ENCODE assay signal across 19 cellular contexts in genomic region chrX:154321152-154321551, GRCh38. TPM values are rescaled to one million over a fixed set of nuclear protein-coding genes. Genes with fewer than 3 reads are reported as not detected.
DNase-seq lines count a peak whose midpoint lies in the region; ATAC-seq, FAIRE-seq and TF ChIP-seq lines count a peak whose summit lies in the region.
"Had no signal": no experiment of that assay in that cellular context is flagged by ENCODE, and none has a peak within 500 bp of the region (broad histone marks: within the 10 kb centered on the region; RNA-seq: fewer than 3 reads in every experiment).

No MANE protein-coding gene starts in this region.

- no peaks in the 10 kb centered on the region for H3K36me3 Mint-ChIP-seq in activated naive CD4-positive, alpha-beta T cell treated with anti-CD3 and anti-CD28 coated beads, Interleukin-2, amount 10 ng/mL, durations not matched to agents 7 days and 5 days
- H3K36me3 Mint-ChIP-seq in astrocyte (ENCODE audit: low read depth, unreplicated experiment) (no peaks in the 10 kb centered on the region), natural killer cell (no peaks in the 10 kb centered on the region)

- peak; percentile 89 for FAIRE-seq in astrocyte (lab: Jason Lieb, UNC)
- no peak for FAIRE-seq in kidney (lab: Jason Lieb, UNC)
- FAIRE-seq: GM12892 had no signal

- TF ChIP-seq POLR2A in spleen (IDR thresholded peaks at IDR 0.05): no peak

- peaks cover 17% of the 10 kb centered on the region for H3K27me3 Mint-ChIP-seq in activated naive CD4-positive, alpha-beta T cell treated with anti-CD3 and anti-CD28 coated beads, Interleukin-2, amount 10 ng/mL, durations not matched to agents 7 days and 5 days
- H3K27me3 Mint-ChIP-seq in astrocyte (ENCODE audit: low read depth, unreplicated experiment) (peaks cover 26% of the 10 kb centered on the region), natural killer cell (ENCODE audit: low read depth in 2 of 2) (peaks cover 0 to 13% of the 10 kb centered on the region in 2 donors)

- CTCF ChIA-PET in activated naive CD4-positive, alpha-beta T cell treated with anti-CD3 and anti-CD28 coated beads, Interleukin-2, amount 10 ng/mL, durations not matched to agents 7 days and 5 days (lab: Charles Lee): interaction anchor here (1.0 to 1.4 kb wide), 2 partner anchors 9 to 13 kb away, joined by 3 to 4 read pairs; no protein-coding TSS in a partner anchor

- peaks cover 50% of the 10 kb centered on the region for H3K4me1 Mint-ChIP-seq in activated naive CD4-positive, alpha-beta T cell treated with anti-CD3 and anti-CD28 coated beads, Interleukin-2, amount 10 ng/mL, durations not matched to agents 7 days and 5 days
- H3K4me1 Mint-ChIP-seq in astrocyte (ENCODE audit: low read depth, unreplicated experiment): no peaks in the 10 kb centered on the region
- H3K4me1 Mint-ChIP-seq in natural killer cell: peaks cover 11 to 25% of the 10 kb centered on the region in 2 donors

- H3K4me3 Mint-ChIP-seq in activated naive CD4-positive, alpha-beta T cell treated with anti-CD3 and anti-CD28 coated beads, Interleukin-2, amount 10 ng/mL, durations not matched to agents 7 days and 5 days: no peak overlapping the region
- H3K4me3 Mint-ChIP-seq in astrocyte (ENCODE audit: unreplicated experiment): no peak overlapping the region
- no peak overlapping the region for H3K4me3 Mint-ChIP-seq in natural killer cell

- H3K36me3 ChIP-seq in SU-DHL-6 (ENCODE audit: low read length) (no peaks in the 10 kb centered on the region), astrocyte (ENCODE audit: insufficient read depth, low read length) (no peaks in the 10 kb centered on the region), spleen (no peaks in the 10 kb centered on the region), kidney (ENCODE audit: control insufficient read depth in 1 of 2, insufficient read depth in 2 of 2, low read length in 2 of 2) (no peaks in the 10 kb centered on the region)
- H3K36me3 ChIP-seq: BLaER1 treated with 17β-estradiol and CSF1 and Interleukin-3, amounts not matched to agents 10 nM and 100 nM had no signal

- H3K4me1 ChIP-seq in astrocyte (ENCODE audit: insufficient read depth, low read length) (peaks cover 4% of the 10 kb centered on the region), spleen (peaks cover 0 to 18% (median 2%) of the 10 kb centered on the region in 6 donors), kidney (ENCODE audit: control insufficient read depth in 1 of 2, insufficient read depth in 1 of 2, low read depth in 1 of 2, low read length in 2 of 2) (peaks cover 0 to 1% of the 10 kb centered on the region in 2 donors)

- no peak for DNase-seq in activated naive CD4-positive, alpha-beta T cell treated with anti-CD3 and anti-CD28 coated beads, Interleukin-2, amount 10 ng/mL, durations not matched to agents 7 days and 5 days
- DNase-seq in activated naive CD4-positive, alpha-beta T cell (lab: John Stamatoyannopoulos, UW): no peak
- no peak for DNase-seq in astrocyte (ENCODE audit: low read depth)
- DNase-seq in spleen: peak; percentile 58
- DNase-seq in activated CD4-positive, alpha-beta T cell treated with anti-CD3 and anti-CD28 coated beads for 4 hours: no peak
- no peak for DNase-seq in kidney
- DNase-seq in natural killer cell: no peak
- DNase-seq: COR-L47; IMR-90; NCI-H2227 treated with DMSO at 0.1 percent for 48 hours; NK-92 treated with Interleukin-12 subunit alpha and Interleukin-12 subunit beta, amount 100 ng/mL, for 24 hours; PC-3 had no signal

- no peaks in the 10 kb centered on the region for H3K9me3 Mint-ChIP-seq in activated naive CD4-positive, alpha-beta T cell treated with anti-CD3 and anti-CD28 coated beads, Interleukin-2, amount 10 ng/mL, durations not matched to agents 7 days and 5 days
- no peaks in the 10 kb centered on the region for H3K9me3 Mint-ChIP-seq in astrocyte (ENCODE audit: unreplicated experiment)
- H3K9me3 Mint-ChIP-seq in natural killer cell: no peaks in the 10 kb centered on the region

- H2AFZ ChIP-seq in SU-DHL-6 (ENCODE audit: low read depth, low read length, severe bottlenecking): no peak overlapping the region
- H2AFZ ChIP-seq in astrocyte (ENCODE audit: low read depth, low read length): no peak overlapping the region
- H2AFZ ChIP-seq: GM23248 had no signal

- peak overlapping the region; percentile 34 for H3K4me2 ChIP-seq in SU-DHL-6 (ENCODE audit: low read depth, low read length, poor library complexity, severe bottlenecking)
- no peak overlapping the region for H3K4me2 ChIP-seq in astrocyte (ENCODE audit: low read length)

- no peaks in the 10 kb centered on the region for H4K20me1 ChIP-seq in SU-DHL-6 (ENCODE audit: low read depth, low read length)
- no peaks in the 10 kb centered on the region for H4K20me1 ChIP-seq in astrocyte (ENCODE audit: insufficient read depth, low read length)

- no peak overlapping the region for H3K27ac ChIP-seq in SU-DHL-6 (ENCODE audit: low read depth, low read length)
- no peak overlapping the region for H3K27ac ChIP-seq in astrocyte (ENCODE audit: low read depth, low read length)
- no peak overlapping the region for H3K27ac ChIP-seq in spleen
- no peak overlapping the region for H3K27ac ChIP-seq in kidney (ENCODE audit: low read depth in 2 of 2, low read length in 2 of 2)
- H3K27ac ChIP-seq: 22Rv1; BLaER1 treated with 17β-estradiol and CSF1 and Interleukin-3, amounts not matched to agents 10 nM and 100 nM; GM23248 had no signal

- no peaks in the 10 kb centered on the region for H3K9me3 ChIP-seq in SU-DHL-6 (ENCODE audit: insufficient read depth, low read length)
- no peaks in the 10 kb centered on the region for H3K9me3 ChIP-seq in astrocyte (ENCODE audit: insufficient read depth, low read depth, low read length)
- H3K9me3 ChIP-seq in spleen: no peaks in the 10 kb centered on the region
- no peaks in the 10 kb centered on the region for H3K9me3 ChIP-seq in kidney (ENCODE audit: control insufficient read depth in 1 of 2, low read length in 2 of 2)
- H3K9me3 ChIP-seq: BLaER1 treated with 17β-estradiol and CSF1 and Interleukin-3, amounts not matched to agents 10 nM and 100 nM had no signal

- no peaks in the 10 kb centered on the region for H3K27me3 ChIP-seq in SU-DHL-6 (ENCODE audit: low read length)
- H3K27me3 ChIP-seq in astrocyte (ENCODE audit: insufficient read depth, low read length): peaks cover 19% of the 10 kb centered on the region
- peaks cover 0 to 15% (median 0%) of the 10 kb centered on the region in 7 donors for H3K27me3 ChIP-seq in spleen (replicated peaks in 1 of 7)

- TF ChIP-seq CTCF in SU-DHL-6 (IDR thresholded peaks at IDR 0.05; ENCODE audit: insufficient read depth, low read length, poor library complexity, severe bottlenecking) (no peak), astrocyte (IDR thresholded peaks at IDR 0.05; ENCODE audit: insufficient read depth, low read depth, low read length) (no peak), spleen (IDR thresholded peaks at IDR 0.05 in 8 of 11, conservative IDR thresholded peaks at IDR 0.05 in 3 of 11) (no peak), kidney (IDR thresholded peaks at IDR 0.05; ENCODE audit: borderline replicate concordance, extremely low read depth, insufficient read depth) (no peak), natural killer cell (IDR thresholded peaks at IDR 0.05) (no peak)

- peak overlapping the region; percentile 18; the same call in 1 of the 2 replicates for H3K9ac ChIP-seq in SU-DHL-6 (ENCODE audit: low read length)
- no peak overlapping the region for H3K9ac ChIP-seq in astrocyte (ENCODE audit: low read length)
- H3K9ac ChIP-seq in kidney (ENCODE audit: low read length in 2 of 2): no peak overlapping the region
- H3K9ac ChIP-seq: BLaER1 treated with 17β-estradiol and CSF1 and Interleukin-3, amounts not matched to agents 10 nM and 100 nM; GM23248 had no signal

- ATAC-seq in natural killer cell: no peak
- ATAC-seq: PC-3 had no signal

- H3K79me2 ChIP-seq in SU-DHL-6 (ENCODE audit: insufficient read depth, low read length) (no peaks in the 10 kb centered on the region), astrocyte (ENCODE audit: insufficient read depth, low read length) (no peaks in the 10 kb centered on the region)

- WGBS in spleen, 5 donors: 59 to 73% (median 69%) methylated on average over 7 of the region's 7 CpGs

- no peaks in the 10 kb centered on the region for H3K9me2 ChIP-seq in SU-DHL-6 (replicated peaks; ENCODE audit: insufficient read depth, low read length)

- H3K4me3 ChIP-seq in SU-DHL-6 (ENCODE audit: insufficient read depth, low read length, poor library complexity, severe bottlenecking): no peak overlapping the region
- no peak overlapping the region for H3K4me3 ChIP-seq in astrocyte (ENCODE audit: insufficient read depth, low read depth, low read length)
- H3K4me3 ChIP-seq in spleen: no peak overlapping the region
- H3K4me3 ChIP-seq in kidney (ENCODE audit: low read length in 2 of 2): no peak overlapping the region
- H3K4me3 ChIP-seq: BLaER1 treated with 17β-estradiol and CSF1 and Interleukin-3, amounts not matched to agents 10 nM and 100 nM; GM23248 had no signal

- intact Hi-C loops in spleen (cut with DNase I; ENCODE audit: low total_unique reads) (no loop called here), kidney (cut with DNase I) (no loop called here), natural killer cell (cut with micrococcal nuclease) (no loop called here)

- H3F3A ChIP-seq in SU-DHL-6 (ENCODE audit: insufficient read depth): peaks cover 7% of the 10 kb centered on the region; the same call in 1 of the 2 replicates

- peak overlapping the region; percentile 33 for H3K27ac Mint-ChIP-seq in activated naive CD4-positive, alpha-beta T cell treated with anti-CD3 and anti-CD28 coated beads, Interleukin-2, amount 10 ng/mL, durations not matched to agents 7 days and 5 days
- H3K27ac Mint-ChIP-seq in astrocyte (ENCODE audit: unreplicated experiment): no peak overlapping the region
- H3K27ac Mint-ChIP-seq in natural killer cell: no peak overlapping the region

RNA-seq across cellular contexts. Expression of gene TKTL1, which starts 25.6 kb away (rescaled TPM):
- total RNA-seq in astrocyte (not detected in 2 replicates), spleen (1 to 10 TPM in 3 of 7 donors, under 1 TPM in 3, not detected in 1; 0.42 to 3.7 (median 1.2) TPM), kidney (0.38 TPM), natural killer cell (10 to 100 TPM; 17.1 to 42.8 (median 28.8) TPM)
- polyA plus RNA-seq in spleen (under 1 TPM; 0.13 to 0.57 (median 0.24) TPM), kidney (ENCODE audit: insufficient read depth, low read depth, low replicate concordance) (0.30 TPM)
- total RNA-seq: GM23248, HT-29, IMR-90, LHCN-M2, PC-3 had no signal
- polyA plus RNA-seq: GM23248, IMR-90 had no signal

RNA-seq across cellular contexts. Expression of gene TEX28, which starts 26.2 kb away (rescaled TPM):
- total RNA-seq in astrocyte: not detected in 2 replicates
- not detected for total RNA-seq in spleen
- polyA plus RNA-seq in spleen: not detected
- not detected for total RNA-seq in kidney
- not detected for polyA plus RNA-seq in kidney (ENCODE audit: insufficient read depth, low read depth, low replicate concordance)
- total RNA-seq in natural killer cell: under 1 TPM in 1 of 3 donors, not detected in 2; 0.61 TPM
- total RNA-seq: GM23248, HT-29, IMR-90, LHCN-M2 had no signal
- polyA plus RNA-seq: GM23248, IMR-90 had no signal

RNA-seq across cellular contexts. Expression of gene FLNA, which starts 53.3 kb away (rescaled TPM):
- total RNA-seq in astrocyte (2,809 and 2,978 TPM in 2 replicates), spleen (1,000 to 10,000 TPM in 1 of 7 donors, 100 to 1,000 TPM in 6; 401 to 1,447 (median 668) TPM), kidney (1,036 TPM), natural killer cell (1,000 to 10,000 TPM; 2,872 to 3,483 (median 2,927) TPM)
- polyA plus RNA-seq in spleen (100 to 1,000 TPM; 259 to 548 (median 322) TPM), kidney (ENCODE audit: insufficient read depth, low read depth, low replicate concordance) (421 TPM)

RNA-seq across cellular contexts. Expression of gene EMD, which starts 57.9 kb away (rescaled TPM):
- 75.6 and 75.7 TPM in 2 replicates for total RNA-seq in astrocyte
- total RNA-seq in spleen: 10 to 100 TPM; 29.8 to 56.3 (median 49.9) TPM
- 10 to 100 TPM; 77.8 to 83.1 (median 78.9) TPM for polyA plus RNA-seq in spleen
- 79.6 TPM for total RNA-seq in kidney
- 102 TPM for polyA plus RNA-seq in kidney (ENCODE audit: insufficient read depth, low read depth, low replicate concordance)
- total RNA-seq in natural killer cell: 100 to 1,000 TPM; 141 to 175 (median 152) TPM
